Comparison of ENCODE assay signal across 8 cellular contexts in the genomic region with DNA sequence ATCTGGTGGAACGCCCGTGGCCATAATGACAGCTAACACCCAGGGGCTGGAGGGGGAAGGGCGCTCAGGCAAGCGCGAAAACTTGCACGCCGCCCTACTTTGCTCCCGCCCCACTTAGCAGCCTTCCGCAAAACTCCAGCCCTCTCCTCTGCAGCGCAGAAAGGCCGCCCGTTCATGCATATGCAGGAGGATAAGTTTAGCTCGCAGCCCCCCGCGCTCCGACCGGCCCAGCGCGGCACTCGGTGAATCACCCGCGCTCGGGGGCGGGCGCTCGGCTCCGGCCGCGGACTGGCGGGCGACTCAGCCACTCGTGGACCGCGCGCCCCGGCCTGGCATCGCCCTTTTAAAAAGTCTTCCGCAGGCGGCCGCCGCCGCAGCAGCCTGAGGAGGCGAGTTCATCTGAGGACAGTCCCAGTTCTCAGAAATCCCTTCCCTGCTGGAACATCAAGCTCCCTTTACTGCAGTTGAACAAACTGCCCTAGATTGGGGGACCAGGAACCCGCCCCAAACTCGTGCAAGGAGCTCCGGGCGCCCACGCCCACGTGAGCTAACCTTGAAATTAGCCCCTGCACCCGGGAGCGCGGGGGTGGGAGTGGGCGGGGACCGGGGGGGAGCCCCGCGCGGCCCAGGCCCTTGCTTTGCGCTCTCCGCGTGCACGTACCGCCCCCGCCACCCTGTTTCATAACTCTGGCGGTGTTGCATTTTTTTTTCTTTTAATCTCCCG. TPM values are rescaled to one million over a fixed set of nuclear protein-coding genes. Genes with fewer than 3 reads are reported as not detected.
DNase-seq lines count a peak whose midpoint lies in the region; ATAC-seq lines count a peak whose summit lies in the region.

No MANE protein-coding gene starts in this region.

- H3K36me3 Mint-ChIP-seq in activated T-cell treated with anti-CD3 and anti-CD28 coated beads, Interleukin-2, amount 50 U/mL, for 4 hours (ENCODE audit: insufficient read depth), result no peaks in the 10 kb centered on the region

- H3K27ac ChIP-seq in esophagus (ENCODE audit: low read depth in 2 of 2, low read length in 1 of 2) (peak overlapping the region; percentile 100), muscle layer of colon (ENCODE audit: low read depth, low read length) (peak overlapping the region; percentile 99)

- H3K27me3 Mint-ChIP-seq in activated T-cell treated with anti-CD3 and anti-CD28 coated beads, Interleukin-2, amount 50 U/mL, for 4 hours (ENCODE audit: low read depth), result peaks cover 1% of the 10 kb centered on the region

- H3K27me3 ChIP-seq in esophagus (ENCODE audit: control insufficient read depth in 1 of 2, insufficient read depth in 2 of 2, low read length in 2 of 2) (no peaks in the 10 kb centered on the region), muscle layer of colon (ENCODE audit: control insufficient read depth in 1 of 2, insufficient read depth in 2 of 2, low read length in 2 of 2) (no peaks in the 10 kb centered on the region)

- peak; percentile 94 for DNase-seq in DMS 273 treated with DMSO at 0.1 percent for 48 hours (lab: John Stamatoyannopoulos, UW)
- no peak for DNase-seq in Jurkat, Clone E6-1 (ENCODE audit: low read depth, low spot score)
- DNase-seq in OCI-M2 (lab: John Stamatoyannopoulos, UW; ENCODE audit: unreplicated experiment), result peak; percentile 59
- DNase-seq in activated T-cell treated with anti-CD3 and anti-CD28 coated beads, Interleukin-2, amount 50 U/mL, for 4 hours, result peak; percentile 87
- DNase-seq in stimulated activated CD8-positive, alpha-beta memory T cell treated with anti-CD3 and anti-CD28 coated beads, Interleukin-7, amount 100 ng/mL, for 1 hour (ENCODE audit: low read depth in 2 of 2), result peak; percentile 63 to 68

- H3K9me3 Mint-ChIP-seq in activated T-cell treated with anti-CD3 and anti-CD28 coated beads, Interleukin-2, amount 50 U/mL, for 4 hours, result no peaks in the 10 kb centered on the region

- H3K36me3 ChIP-seq in esophagus (ENCODE audit: control insufficient read depth in 2 of 2, insufficient read depth in 2 of 2, low read length in 1 of 2) (no peaks in the 10 kb centered on the region), muscle layer of colon (ENCODE audit: insufficient read depth, low read length) (no peaks in the 10 kb centered on the region)

- peak overlapping the region; percentile 48 for H3K4me3 ChIP-seq in Jurkat, Clone E6-1 (ENCODE audit: low read length)
- H3K4me3 ChIP-seq in esophagus (ENCODE audit: low read depth in 1 of 2, low read length in 2 of 2) (peak overlapping the region; percentile 44 to 50), muscle layer of colon (ENCODE audit: low read depth in 1 of 2, low read length in 2 of 2) (peak overlapping the region; percentile 45 to 53)

- WGBS in esophagus, 2 donors, result 0% methylated on average over 56 to 65 of the region's 65 CpGs

- peak; percentile 38 for ATAC-seq in GM21576 (IDR thresholded peaks at IDR 0.05; ENCODE audit: unreplicated experiment)
- ATAC-seq in activated T-cell treated with anti-CD3 and anti-CD28 coated beads, Interleukin-2, amount 50 U/mL, for 4 hours, result peak; percentile 27 to 32

- H3K9ac ChIP-seq in muscle layer of colon (ENCODE audit: low read length), result peak overlapping the region; percentile 97

- H3K4me3 Mint-ChIP-seq in activated T-cell treated with anti-CD3 and anti-CD28 coated beads, Interleukin-2, amount 50 U/mL, for 4 hours, result peak overlapping the region; percentile 93

- H3K4me1 Mint-ChIP-seq in activated T-cell treated with anti-CD3 and anti-CD28 coated beads, Interleukin-2, amount 50 U/mL, for 4 hours (ENCODE audit: low read depth), result peaks cover 56% of the 10 kb centered on the region

- H3K4me1 ChIP-seq in esophagus (ENCODE audit: control insufficient read depth in 2 of 2, insufficient read depth in 2 of 2, low read length in 1 of 2), result peaks cover 0 to 6% of the 10 kb centered on the region in 2 donors
- H3K4me1 ChIP-seq in muscle layer of colon (ENCODE audit: insufficient read depth, low read length), result peaks cover 40% of the 10 kb centered on the region

- H3K9me3 ChIP-seq in esophagus (ENCODE audit: control insufficient read depth in 2 of 2, insufficient read depth in 1 of 2, low read depth in 1 of 2, low read length in 1 of 2), result no peaks in the 10 kb centered on the region
- H3K9me3 ChIP-seq in muscle layer of colon (ENCODE audit: low read length), result no peaks in the 10 kb centered on the region

RNA-seq across cellular contexts. Expression of gene KLF9, which starts 4.5 kb away (rescaled TPM):
- polyA plus RNA-seq in Jurkat, Clone E6-1 (2012; ENCODE audit: insufficient read depth, insufficient read length), result 0.55 TPM
- 10 to 100 TPM; 21.3 to 25.3 (median 24.6) TPM for total RNA-seq in activated T-cell treated with anti-CD3 and anti-CD28 coated beads, Interleukin-2, amount 50 U/mL, for 4 hours
- polyA plus RNA-seq in esophagus, result 1 to 10 TPM; 5.8 to 9.0 TPM
